ENCODE assay signal across 1 cellular context in genomic region chr15:68829068-68829467, GRCh38.
A peak's percentile ranks its signal among the peaks of the same experiment; 100 is the strongest.
TF ChIP-seq lines count a peak whose summit lies in the region.

No MANE protein-coding gene starts in this region.

TF ChIP-seq in HEK293, 187 proteins besides CTCF, POLR2A, EP300 and RAD21 (continued from another document):
- TF ChIP-seq ZBTB11 (tag by site-specific recombination; conservative IDR thresholded peaks at IDR 0.05; ENCODE audit: low read depth) (no peak), ZFP69B (tag by site-specific recombination; IDR thresholded peaks at IDR 0.05) (peak; percentile 56; the same call in 1 of the 2 replicates), GLIS1 (tag by site-specific recombination; IDR thresholded peaks at IDR 0.05) (peak; percentile 89), ZNF692 (tag by site-specific recombination; IDR thresholded peaks at IDR 0.05) (peak; percentile 68; the same call in 1 of the 2 replicates), ZFP41 (tag by site-specific recombination; IDR thresholded peaks at IDR 0.05; ENCODE audit: borderline replicate concordance) (no peak), ZNF549 (tag by site-specific recombination; IDR thresholded peaks at IDR 0.05) (no peak), ZNF558 (tag by site-specific recombination; IDR thresholded peaks at IDR 0.05) (no peak), ZSCAN16 (tag by site-specific recombination; IDR thresholded peaks at IDR 0.05) (no peak), KLF10 (tag by site-specific recombination; IDR thresholded peaks at IDR 0.05) (no peak), SCRT2 (tag by site-specific recombination; IDR thresholded peaks at IDR 0.05) (peak; percentile 59; the same call in 1 of the 2 replicates), SCRT1 (tag by site-specific recombination; IDR thresholded peaks at IDR 0.05; ENCODE audit: borderline replicate concordance) (peak; percentile 48; the same call in 1 of the 2 replicates), ZFP37 (tag by site-specific recombination; IDR thresholded peaks at IDR 0.05) (no peak), HIC1 (tag by site-specific recombination; IDR thresholded peaks at IDR 0.05) (no peak), ZSCAN30 (tag by site-specific recombination; IDR thresholded peaks at IDR 0.05) (0 out of 2 replicates have a peak, but pooled peaks have one; percentile 38)
- TF ChIP-seq, protein P1, sequence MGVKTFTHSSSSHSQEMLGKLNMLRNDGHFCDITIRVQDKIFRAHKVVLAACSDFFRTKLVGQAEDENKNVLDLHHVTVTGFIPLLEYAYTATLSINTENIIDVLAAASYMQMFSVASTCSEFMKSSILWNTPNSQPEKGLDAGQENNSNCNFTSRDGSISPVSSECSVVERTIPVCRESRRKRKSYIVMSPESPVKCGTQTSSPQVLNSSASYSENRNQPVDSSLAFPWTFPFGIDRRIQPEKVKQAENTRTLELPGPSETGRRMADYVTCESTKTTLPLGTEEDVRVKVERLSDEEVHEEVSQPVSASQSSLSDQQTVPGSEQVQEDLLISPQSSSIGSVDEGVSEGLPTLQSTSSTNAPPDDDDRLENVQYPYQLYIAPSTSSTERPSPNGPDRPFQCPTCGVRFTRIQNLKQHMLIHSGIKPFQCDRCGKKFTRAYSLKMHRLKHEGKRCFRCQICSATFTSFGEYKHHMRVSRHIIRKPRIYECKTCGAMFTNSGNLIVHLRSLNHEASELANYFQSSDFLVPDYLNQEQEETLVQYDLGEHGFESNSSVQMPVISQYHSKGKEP (tag by site-specific recombination; IDR thresholded peaks at IDR 0.05), result 0 out of 2 replicates have a peak, but pooled peaks have one; percentile 15
TF ChIP-seq in HEK293: peak in this region for 8.
